Comparison of ENCODE assay signal across 17 cellular contexts in genomic region chr7:115208710-115209540, GRCh38.
"Had no signal": no experiment of that assay in that cellular context is flagged by ENCODE, and none has a peak within 500 bp of the region (broad histone marks: within the 10 kb centered on the region; RNA-seq: fewer than 3 reads in every experiment).

No MANE protein-coding gene starts in this region.

- H3K36me3 ChIP-seq: ascending aorta, breast epithelium, left lung, pancreas, tibial artery, uterus had no signal

- ATAC-seq: activated CD8-positive, alpha-beta T cell treated with anti-CD3 and anti-CD28 coated beads, Interleukin-2, amount 10 ng/mL, durations not matched to agents 7 days and 5 days; left lung; mucosa of descending colon; naive thymus-derived CD8-positive, alpha-beta T cell; pancreas had no signal

- H3K4me3 ChIP-seq: ascending aorta, breast epithelium, left lung, mucosa of descending colon, pancreas, tibial artery, uterus had no signal

- H3K27ac ChIP-seq: ascending aorta, breast epithelium, left lung, pancreas, tibial artery, uterus had no signal

- H3K9me3 ChIP-seq: ascending aorta, pancreas, uterus had no signal

- H3K27me3 ChIP-seq: ascending aorta, breast epithelium, left lung, pancreas, tibial artery, uterus had no signal

- H3K4me1 ChIP-seq: ascending aorta, breast epithelium, left lung, pancreas, tibial artery, uterus had no signal

- DNase-seq: activated CD4-positive, alpha-beta T cell treated with anti-CD3 and anti-CD28 coated beads for 4 hours; activated CD8-positive, alpha-beta memory T cell treated with anti-CD3 and anti-CD28 coated beads, Interleukin-2, amount 50 U/mL, for 48 hours; activated CD8-positive, alpha-beta T cell treated with anti-CD3 and anti-CD28 coated beads, Interleukin-2, amount 10 ng/mL, durations not matched to agents 7 days and 5 days; activated naive CD4-positive, alpha-beta T cell treated with Interleukin-2 at 50 U/mL for 16 hours; dermis blood vessel endothelial cell; left lung; mucosa of descending colon; naive thymus-derived CD8-positive, alpha-beta T cell; pancreas; stimulated activated CD4-positive, alpha-beta T cell treated with anti-CD3 and anti-CD28 coated beads, Interleukin-15, amount 100 ng/mL, for 24 hours; stimulated activated CD4-positive, alpha-beta T cell treated with anti-CD3 and anti-CD28 coated beads, Interleukin-4, amount 100 ng/mL, for 1 hour; stimulated activated naive CD4-positive, alpha-beta T cell; tibial artery; uterus had no signal

- H3K27ac Mint-ChIP-seq: activated CD8-positive, alpha-beta T cell treated with anti-CD3 and anti-CD28 coated beads, Interleukin-2, amount 10 ng/mL, durations not matched to agents 7 days and 5 days; naive thymus-derived CD8-positive, alpha-beta T cell; T-helper 1 cell treated with Interleukin-12 subunit alpha and Interleukin-12 subunit beta and Interleukin-4 antibody, amounts not matched to agents 30 μg/mL and 1 μg/mL, for 36 hours had no signal

- H3K4me3 Mint-ChIP-seq: activated CD8-positive, alpha-beta T cell treated with anti-CD3 and anti-CD28 coated beads, Interleukin-2, amount 10 ng/mL, durations not matched to agents 7 days and 5 days; naive thymus-derived CD8-positive, alpha-beta T cell; T-helper 1 cell treated with Interleukin-12 subunit alpha and Interleukin-12 subunit beta and Interleukin-4 antibody, amounts not matched to agents 30 μg/mL and 1 μg/mL, for 36 hours had no signal
